8 cellular contexts compared by ENCODE assay signal in genomic region chr9:77841739-77842386, GRCh38.
DNase-seq lines count a peak whose midpoint lies in the region; ATAC-seq and TF ChIP-seq lines count a peak whose summit lies in the region.

No MANE protein-coding gene starts in this region.

- POLR2A ChIA-PET in activated CD4-positive, alpha-beta T cell treated with anti-CD3 and anti-CD28 coated beads for 36 hours (lab: Charles Lee): interaction anchor here (0.6 kb wide), 1 partner anchor 194 kb away, joined by 3 read pairs; no protein-coding TSS in a partner anchor
- POLR2A ChIA-PET in activated CD4-positive, alpha-beta T cell treated with anti-CD3 and anti-CD28 coated beads, Interleukin-2, amount 10 ng/mL, durations not matched to agents 7 days and 5 days (lab: Charles Lee): no interaction called here

- DNase-seq in activated CD4-positive, alpha-beta T cell treated with anti-CD3 and anti-CD28 coated beads for 36 hours: no peak
- no peak for DNase-seq in activated CD4-positive, alpha-beta T cell treated with anti-CD3 and anti-CD28 coated beads, Interleukin-2, amount 10 ng/mL, durations not matched to agents 7 days and 5 days
- no peak for DNase-seq in SHP77 (lab: John Stamatoyannopoulos, UW)
- DNase-seq in NCI-H524 treated with DMSO at 0.1 percent for 48 hours (lab: John Stamatoyannopoulos, UW): no peak
- DNase-seq in NCI-H1930 (lab: John Stamatoyannopoulos, UW): no peak

- intact Hi-C loops in activated CD4-positive, alpha-beta T cell treated with anti-CD3 and anti-CD28 coated beads for 36 hours (cut with DNase I, micrococcal nuclease): loop anchor here (2.0 to 10.0 kb wide), 2 partner anchors 193 to 283 kb away; no protein-coding TSS in a partner anchor

- CTCF ChIA-PET in activated CD4-positive, alpha-beta T cell treated with anti-CD3 and anti-CD28 coated beads for 36 hours (lab: Charles Lee): interaction anchor here (0.5 to 1.7 kb wide), 11 partner anchors 9 to 408 kb away, joined by 3 to 4 read pairs (median 3); no protein-coding TSS in a partner anchor
- CTCF ChIA-PET in activated CD4-positive, alpha-beta T cell treated with anti-CD3 and anti-CD28 coated beads, Interleukin-2, amount 10 ng/mL, durations not matched to agents 7 days and 5 days (lab: Charles Lee): interaction anchor here (0.6 to 1.4 kb wide), 4 partner anchors 9 to 427 kb away, joined by 3 to 4 read pairs (median 3); no protein-coding TSS in a partner anchor

- H3K27ac Mint-ChIP-seq in activated CD4-positive, alpha-beta T cell treated with anti-CD3 and anti-CD28 coated beads for 36 hours: no peak overlapping the region
- no peak overlapping the region for H3K27ac Mint-ChIP-seq in activated CD4-positive, alpha-beta T cell treated with anti-CD3 and anti-CD28 coated beads, Interleukin-2, amount 10 ng/mL, durations not matched to agents 7 days and 5 days
- H3K27ac Mint-ChIP-seq in activated T-helper 17 cell treated with anti-CD3 and anti-CD28 coated beads, Interleukin-2, amount 50 U/mL, for 72 hours: peak overlapping the region; percentile 10
- peak overlapping the region in 1 of 3 experiments; percentile 42 for H3K27ac Mint-ChIP-seq in nephron

- H3K4me1 Mint-ChIP-seq in activated CD4-positive, alpha-beta T cell treated with anti-CD3 and anti-CD28 coated beads for 36 hours: peaks cover 11% of the 10 kb centered on the region
- peaks cover 7% of the 10 kb centered on the region for H3K4me1 Mint-ChIP-seq in activated CD4-positive, alpha-beta T cell treated with anti-CD3 and anti-CD28 coated beads, Interleukin-2, amount 10 ng/mL, durations not matched to agents 7 days and 5 days
- peaks cover 9% of the 10 kb centered on the region for H3K4me1 Mint-ChIP-seq in activated T-helper 17 cell treated with anti-CD3 and anti-CD28 coated beads, Interleukin-2, amount 50 U/mL, for 72 hours
- H3K4me1 Mint-ChIP-seq in nephron: peaks cover 45% of the 10 kb centered on the region

- TF ChIP-seq CTCF in nephron (IDR thresholded peaks at IDR 0.05; ENCODE audit: unreplicated experiment in 3 of 3): peak in 2 of 3 experiments; percentile 22 to 30

- no peak overlapping the region for H3K4me3 Mint-ChIP-seq in activated CD4-positive, alpha-beta T cell treated with anti-CD3 and anti-CD28 coated beads for 36 hours
- no peak overlapping the region for H3K4me3 Mint-ChIP-seq in activated CD4-positive, alpha-beta T cell treated with anti-CD3 and anti-CD28 coated beads, Interleukin-2, amount 10 ng/mL, durations not matched to agents 7 days and 5 days
- H3K4me3 Mint-ChIP-seq in activated T-helper 17 cell treated with anti-CD3 and anti-CD28 coated beads, Interleukin-2, amount 50 U/mL, for 72 hours: no peak overlapping the region
- H3K4me3 Mint-ChIP-seq in nephron: no peak overlapping the region

- peak; percentile 57 for ATAC-seq in activated CD4-positive, alpha-beta T cell treated with anti-CD3 and anti-CD28 coated beads for 36 hours
- ATAC-seq in HG03095 (IDR thresholded peaks at IDR 0.05; ENCODE audit: unreplicated experiment): peak; percentile 66
- ATAC-seq in activated T-helper 17 cell treated with anti-CD3 and anti-CD28 coated beads, Interleukin-2, amount 50 U/mL, for 72 hours (replicated peaks): peak; percentile 91

- H3K9me3 Mint-ChIP-seq in activated CD4-positive, alpha-beta T cell treated with anti-CD3 and anti-CD28 coated beads for 36 hours (ENCODE audit: low read depth): no peaks in the 10 kb centered on the region
- H3K9me3 Mint-ChIP-seq in activated CD4-positive, alpha-beta T cell treated with anti-CD3 and anti-CD28 coated beads, Interleukin-2, amount 10 ng/mL, durations not matched to agents 7 days and 5 days: no peaks in the 10 kb centered on the region
- H3K9me3 Mint-ChIP-seq in activated T-helper 17 cell treated with anti-CD3 and anti-CD28 coated beads, Interleukin-2, amount 50 U/mL, for 72 hours: no peaks in the 10 kb centered on the region
- H3K9me3 Mint-ChIP-seq in nephron: no peaks in the 10 kb centered on the region

- H3K27me3 Mint-ChIP-seq in activated CD4-positive, alpha-beta T cell treated with anti-CD3 and anti-CD28 coated beads for 36 hours: no peaks in the 10 kb centered on the region
- no peaks in the 10 kb centered on the region for H3K27me3 Mint-ChIP-seq in activated CD4-positive, alpha-beta T cell treated with anti-CD3 and anti-CD28 coated beads, Interleukin-2, amount 10 ng/mL, durations not matched to agents 7 days and 5 days
- no peaks in the 10 kb centered on the region for H3K27me3 Mint-ChIP-seq in activated T-helper 17 cell treated with anti-CD3 and anti-CD28 coated beads, Interleukin-2, amount 50 U/mL, for 72 hours
- no peaks in the 10 kb centered on the region for H3K27me3 Mint-ChIP-seq in nephron (ENCODE audit: low read depth)

- no peaks in the 10 kb centered on the region for H3K36me3 Mint-ChIP-seq in activated CD4-positive, alpha-beta T cell treated with anti-CD3 and anti-CD28 coated beads for 36 hours (ENCODE audit: low read depth)
- H3K36me3 Mint-ChIP-seq in activated CD4-positive, alpha-beta T cell treated with anti-CD3 and anti-CD28 coated beads, Interleukin-2, amount 10 ng/mL, durations not matched to agents 7 days and 5 days (ENCODE audit: low read depth): no peaks in the 10 kb centered on the region
- H3K36me3 Mint-ChIP-seq in activated T-helper 17 cell treated with anti-CD3 and anti-CD28 coated beads, Interleukin-2, amount 50 U/mL, for 72 hours (ENCODE audit: low read depth): no peaks in the 10 kb centered on the region
- H3K36me3 Mint-ChIP-seq in nephron (ENCODE audit: low read depth): no peaks in the 10 kb centered on the region
